18 cellular contexts compared by ENCODE assay signal in the genomic region with DNA sequence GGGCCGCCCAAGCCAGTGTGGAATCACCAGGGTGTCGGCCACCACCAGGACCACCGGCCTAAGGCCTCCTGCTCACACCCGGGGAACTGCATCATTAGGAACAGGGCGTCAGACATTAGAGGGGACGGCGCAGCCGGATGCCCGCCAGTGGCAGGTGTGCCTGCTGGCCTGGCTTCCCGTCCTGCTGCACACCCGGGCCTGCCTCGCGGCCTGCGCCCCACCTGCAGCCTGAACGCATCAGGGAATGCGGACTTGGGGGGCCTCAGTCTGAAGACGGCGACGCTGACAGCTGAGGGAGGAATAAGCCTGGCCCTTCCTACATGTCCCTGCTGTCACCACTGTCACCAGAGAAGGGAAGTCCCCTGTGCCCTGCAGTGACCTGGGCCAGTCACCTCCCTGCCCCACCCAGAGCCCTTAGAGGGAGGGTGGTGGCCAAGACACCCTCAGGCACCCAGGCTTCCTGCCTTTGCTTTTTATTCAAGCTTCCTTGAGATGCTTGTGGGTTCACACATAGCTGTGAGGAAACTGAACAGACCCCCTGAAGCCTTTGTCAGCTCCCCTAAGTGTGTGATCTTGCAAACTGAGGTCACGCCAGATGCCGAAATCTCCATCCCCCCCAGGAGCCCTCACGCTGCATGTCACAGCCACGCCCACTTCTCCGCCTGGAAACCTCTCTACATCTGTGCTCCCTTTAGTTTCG. TPM values are rescaled to one million over a fixed set of nuclear protein-coding genes. Genes with fewer than 3 reads are reported as not detected.
A peak's percentile ranks its signal among the peaks of the same experiment; 100 is the strongest.
DNase-seq lines count a peak whose midpoint lies in the region; ATAC-seq and TF ChIP-seq lines count a peak whose summit lies in the region.
"Had no signal": no experiment of that assay in that cellular context is flagged by ENCODE, and none has a peak within 500 bp of the region (broad histone marks: within the 10 kb centered on the region; RNA-seq: fewer than 3 reads in every experiment).

No MANE protein-coding gene starts in this region.

- ATAC-seq in Right ventricle myocardium inferior = no peak
- no peak for ATAC-seq in left cardiac atrium
- no peak for ATAC-seq in activated T-cell treated with anti-CD3 and anti-CD28 coated beads, Interleukin-2, amount 50 U/mL, for 4 hours
- peak; percentile 60 for ATAC-seq in stimulated activated effector memory CD8-positive, alpha-beta T cell treated with anti-CD3 and anti-CD28 coated beads, Interleukin-12 subunit alpha, Interleukin-12 subunit beta, amount 100 ng/mL, for 72 hours
- ATAC-seq in HG02981 (IDR thresholded peaks at IDR 0.05; ENCODE audit: unreplicated experiment) = no peak
- ATAC-seq: lower lobe of right lung had no signal

- no peaks in the 10 kb centered on the region for H3K27me3 Mint-ChIP-seq in activated T-cell treated with anti-CD3 and anti-CD28 coated beads, Interleukin-2, amount 50 U/mL, for 4 hours (ENCODE audit: low read depth)
- peaks cover 6% of the 10 kb centered on the region for H3K27me3 Mint-ChIP-seq in glutamatergic neuron (ENCODE audit: unreplicated experiment)
- H3K27me3 Mint-ChIP-seq: activated CD4-positive, alpha-beta memory T cell treated with anti-CD3 and anti-CD28 coated beads, Interleukin-2, amount 10 ng/mL, durations not matched to agents 7 days and 5 days had no signal

- intact Hi-C loops in Right ventricle myocardium inferior (cut with DNase I) (no loop called here), left cardiac atrium (cut with DNase I) (loop anchor here in 1 of 2 donors (5.0 kb wide), 1 partner anchor 38 kb away; a partner anchor contains a TSS), stomach (cut with DNase I; ENCODE audit: low total_unique reads) (loop anchor here (5.0 kb wide), 1 partner anchor 33 kb away; no protein-coding TSS in a partner anchor)

- peaks cover 13 to 23% (median 22%) of the 10 kb centered on the region in 4 donors for H3K36me3 ChIP-seq in stomach
- H3K36me3 ChIP-seq: HAP-1 had no signal

- no peak overlapping the region for H3K27ac ChIP-seq in stomach
- H3K27ac ChIP-seq: lower lobe of right lung, vagina, VCaP had no signal

- peaks cover 0 to 16% (median 0%) of the 10 kb centered on the region in 3 donors for H3K27me3 ChIP-seq in stomach
- H3K27me3 ChIP-seq: vagina had no signal

- no peak for TF ChIP-seq EP300 in stomach (IDR thresholded peaks at IDR 0.05)

- no peak for TF ChIP-seq CTCF in glutamatergic neuron (IDR thresholded peaks at IDR 0.05; ENCODE audit: partially characterized antibody, unreplicated experiment)
- no peak for TF ChIP-seq CTCF in stomach (IDR thresholded peaks at IDR 0.05)

- H3K27ac Mint-ChIP-seq in glutamatergic neuron (ENCODE audit: unreplicated experiment) = no peak overlapping the region
- H3K27ac Mint-ChIP-seq in stimulated activated effector memory CD8-positive, alpha-beta T cell treated with anti-CD3 and anti-CD28 coated beads, Interleukin-12 subunit alpha, Interleukin-12 subunit beta, amount 100 ng/mL, for 72 hours = no peak overlapping the region
- H3K27ac Mint-ChIP-seq: activated CD4-positive, alpha-beta memory T cell treated with anti-CD3 and anti-CD28 coated beads, Interleukin-2, amount 10 ng/mL, durations not matched to agents 7 days and 5 days; activated naive CD4-positive, alpha-beta T cell treated with anti-CD3 and anti-CD28 coated beads, Interleukin-2, amount 10 ng/mL, durations not matched to agents 7 days and 5 days had no signal

- no peaks in the 10 kb centered on the region for H3K36me3 Mint-ChIP-seq in activated T-cell treated with anti-CD3 and anti-CD28 coated beads, Interleukin-2, amount 50 U/mL, for 4 hours (ENCODE audit: insufficient read depth)
- no peaks in the 10 kb centered on the region for H3K36me3 Mint-ChIP-seq in glutamatergic neuron (ENCODE audit: unreplicated experiment)
- H3K36me3 Mint-ChIP-seq in stimulated activated effector memory CD8-positive, alpha-beta T cell treated with anti-CD3 and anti-CD28 coated beads, Interleukin-12 subunit alpha, Interleukin-12 subunit beta, amount 100 ng/mL, for 72 hours = no peaks in the 10 kb centered on the region
- H3K36me3 Mint-ChIP-seq: activated naive CD4-positive, alpha-beta T cell treated with anti-CD3 and anti-CD28 coated beads, Interleukin-2, amount 10 ng/mL, durations not matched to agents 7 days and 5 days had no signal

- peaks cover 11% of the 10 kb centered on the region for H3K4me1 Mint-ChIP-seq in activated T-cell treated with anti-CD3 and anti-CD28 coated beads, Interleukin-2, amount 50 U/mL, for 4 hours (ENCODE audit: low read depth)
- H3K4me1 Mint-ChIP-seq in glutamatergic neuron (ENCODE audit: low read depth, unreplicated experiment) = peaks cover 8% of the 10 kb centered on the region
- H3K4me1 Mint-ChIP-seq in stimulated activated effector memory CD8-positive, alpha-beta T cell treated with anti-CD3 and anti-CD28 coated beads, Interleukin-12 subunit alpha, Interleukin-12 subunit beta, amount 100 ng/mL, for 72 hours = peaks cover 20% of the 10 kb centered on the region

- peak overlapping the region; percentile 37 for H3K4me3 Mint-ChIP-seq in activated T-cell treated with anti-CD3 and anti-CD28 coated beads, Interleukin-2, amount 50 U/mL, for 4 hours
- H3K4me3 Mint-ChIP-seq in glutamatergic neuron (ENCODE audit: unreplicated experiment) = peak overlapping the region; percentile 9
- H3K4me3 Mint-ChIP-seq in stimulated activated effector memory CD8-positive, alpha-beta T cell treated with anti-CD3 and anti-CD28 coated beads, Interleukin-12 subunit alpha, Interleukin-12 subunit beta, amount 100 ng/mL, for 72 hours = peak overlapping the region; percentile 52
- H3K4me3 Mint-ChIP-seq: activated CD4-positive, alpha-beta memory T cell treated with anti-CD3 and anti-CD28 coated beads, Interleukin-2, amount 10 ng/mL, durations not matched to agents 7 days and 5 days; activated naive CD4-positive, alpha-beta T cell treated with anti-CD3 and anti-CD28 coated beads, Interleukin-2, amount 10 ng/mL, durations not matched to agents 7 days and 5 days; CD14-positive monocyte had no signal

- no peaks in the 10 kb centered on the region for H3K9me3 ChIP-seq in stomach
- H3K9me3 ChIP-seq: HAP-1, lower lobe of right lung, vagina had no signal

- WGBS in stomach, 5 donors = 90 to 95% (median 92%) methylated on average over 11 to 25 of the region's 25 CpGs

- no peak overlapping the region for H3K4me3 ChIP-seq in stomach
- H3K4me3 ChIP-seq: HAP-1, lower lobe of right lung, vagina had no signal

- peak; percentile 59 for DNase-seq in Right ventricle myocardium inferior (ENCODE audit: missing footprints)
- no peak for DNase-seq in left cardiac atrium
- no peak for DNase-seq in activated T-cell treated with anti-CD3 and anti-CD28 coated beads, Interleukin-2, amount 50 U/mL, for 4 hours
- DNase-seq in glutamatergic neuron = no peak
- no peak for DNase-seq in stimulated activated effector memory CD8-positive, alpha-beta T cell treated with anti-CD3 and anti-CD28 coated beads, Interleukin-12 subunit alpha, Interleukin-12 subunit beta, amount 100 ng/mL, for 72 hours (ENCODE audit: low spot score in 2 of 2)
- DNase-seq in stomach = no peak
- no peak for DNase-seq in H4 (ENCODE audit: low spot score)
- DNase-seq: activated CD4-positive, alpha-beta memory T cell treated with anti-CD3 and anti-CD28 coated beads, Interleukin-2, amount 10 ng/mL, durations not matched to agents 7 days and 5 days; activated naive CD4-positive, alpha-beta T cell treated with anti-CD3 and anti-CD28 coated beads, Interleukin-2, amount 10 ng/mL, durations not matched to agents 7 days and 5 days; dermis blood vessel endothelial cell; lower lobe of right lung; NCI-H1436 treated with DMSO at 0.1 percent for 48 hours; NCI-H82 had no signal

- no peaks in the 10 kb centered on the region for H3K9me3 Mint-ChIP-seq in activated T-cell treated with anti-CD3 and anti-CD28 coated beads, Interleukin-2, amount 50 U/mL, for 4 hours
- no peaks in the 10 kb centered on the region for H3K9me3 Mint-ChIP-seq in glutamatergic neuron (ENCODE audit: unreplicated experiment)
- no peaks in the 10 kb centered on the region for H3K9me3 Mint-ChIP-seq in stimulated activated effector memory CD8-positive, alpha-beta T cell treated with anti-CD3 and anti-CD28 coated beads, Interleukin-12 subunit alpha, Interleukin-12 subunit beta, amount 100 ng/mL, for 72 hours
- H3K9me3 Mint-ChIP-seq: activated CD4-positive, alpha-beta memory T cell treated with anti-CD3 and anti-CD28 coated beads, Interleukin-2, amount 10 ng/mL, durations not matched to agents 7 days and 5 days; activated naive CD4-positive, alpha-beta T cell treated with anti-CD3 and anti-CD28 coated beads, Interleukin-2, amount 10 ng/mL, durations not matched to agents 7 days and 5 days had no signal

- no peak for TF ChIP-seq POLR2A in stomach (IDR thresholded peaks at IDR 0.05)

- H3K4me1 ChIP-seq in stomach = peaks cover 39 to 59% (median 53%) of the 10 kb centered on the region in 4 donors

RNA-seq across cellular contexts. Expression of a gene that starts 3.2 kb away (rescaled TPM):
- total RNA-seq in Right ventricle myocardium inferior (3.8 TPM), left cardiac atrium (1 to 10 TPM; 5.1 to 5.6 TPM), glutamatergic neuron (ENCODE audit: unreplicated experiment) (26.2 TPM), stomach (100 to 1,000 TPM in 1 of 5 donors, 10 to 100 TPM in 1, 1 to 10 TPM in 3; 5.8 to 176 (median 8.8) TPM)
- total RNA-seq in activated T-cell treated with anti-CD3 and anti-CD28 coated beads, Interleukin-2, amount 50 U/mL, for 4 hours = 10 to 100 TPM; 11.2 to 21.5 (median 14.8) TPM
- polyA plus RNA-seq in stomach = 1 to 10 TPM; 3.8 to 6.6 (median 5.4) TPM
- total RNA-seq in H4 (2014; rRNA removed; shearing (Covaris generic)) = 5.1 and 5.7 TPM in 2 replicates

RNA-seq across cellular contexts. Expression of a gene that starts 16.6 kb away (rescaled TPM):
- total RNA-seq in Right ventricle myocardium inferior (8.6 TPM), left cardiac atrium (10 to 100 TPM; 15.4 to 18.7 TPM), glutamatergic neuron (ENCODE audit: unreplicated experiment) (20.3 TPM), stomach (100 to 1,000 TPM in 1 of 5 donors, 10 to 100 TPM in 3, 1 to 10 TPM in 1; 8.8 to 278 (median 92.4) TPM)
- 10 to 100 TPM; 13.5 to 18.3 (median 14.4) TPM for total RNA-seq in activated T-cell treated with anti-CD3 and anti-CD28 coated beads, Interleukin-2, amount 50 U/mL, for 4 hours
- 10 to 100 TPM; 10.8 to 21.9 (median 15.4) TPM for polyA plus RNA-seq in stomach
- total RNA-seq in H4 (2014; rRNA removed; shearing (Covaris generic)) = 3.0 and 5.3 TPM in 2 replicates

RNA-seq across cellular contexts. Expression of a gene that starts 23.0 kb away (rescaled TPM):
- total RNA-seq in Right ventricle myocardium inferior = not detected
- under 1 TPM in 1 of 2 donors, not detected in 1; 0.27 TPM for total RNA-seq in left cardiac atrium
- under 1 TPM in 1 of 3 donors, not detected in 2; 0.05 TPM for total RNA-seq in activated T-cell treated with anti-CD3 and anti-CD28 coated beads, Interleukin-2, amount 50 U/mL, for 4 hours
- total RNA-seq in glutamatergic neuron (ENCODE audit: unreplicated experiment) = 0.54 TPM
- 1 to 10 TPM in 2 of 5 donors, under 1 TPM in 1, not detected in 2; 0.18 to 5.8 (median 3.5) TPM for total RNA-seq in stomach
- polyA plus RNA-seq in stomach = 1 to 10 TPM in 1 of 3 donors, under 1 TPM in 1, not detected in 1; 0.68 to 8.9 TPM
- 0.10 TPM in 1 of 2 replicates, not detected in the other for total RNA-seq in H4 (2014; rRNA removed; shearing (Covaris generic))
- total RNA-seq: dermis blood vessel endothelial cell had no signal

RNA-seq across cellular contexts. Expression of a gene that starts 37.9 kb away (rescaled TPM):
- total RNA-seq in Right ventricle myocardium inferior (17.4 TPM), left cardiac atrium (10 to 100 TPM; 17.9 to 20.7 TPM), glutamatergic neuron (ENCODE audit: unreplicated experiment) (62.7 TPM), stomach (10 to 100 TPM in 4 of 5 donors, 1 to 10 TPM in 1; 7.3 to 82.8 (median 20.1) TPM)
- total RNA-seq in activated T-cell treated with anti-CD3 and anti-CD28 coated beads, Interleukin-2, amount 50 U/mL, for 4 hours = 10 to 100 TPM; 12.5 to 15.6 (median 14.7) TPM
- polyA plus RNA-seq in stomach = 10 to 100 TPM; 16.6 to 39.4 (median 18.9) TPM
- total RNA-seq in H4 (2014; rRNA removed; shearing (Covaris generic)) = 9.7 and 13.0 TPM in 2 replicates

RNA-seq across cellular contexts. Expression of a gene that starts 38.1 kb away (rescaled TPM):
- 29.3 TPM for total RNA-seq in Right ventricle myocardium inferior
- total RNA-seq in left cardiac atrium = 10 to 100 TPM; 38.1 to 43.2 TPM
- 100 to 1,000 TPM; 140 to 161 (median 148) TPM for total RNA-seq in activated T-cell treated with anti-CD3 and anti-CD28 coated beads, Interleukin-2, amount 50 U/mL, for 4 hours
- total RNA-seq in glutamatergic neuron (ENCODE audit: unreplicated experiment) = 123 TPM
- total RNA-seq in stomach = 100 to 1,000 TPM in 4 of 5 donors, 10 to 100 TPM in 1; 71.8 to 503 (median 194) TPM
- polyA plus RNA-seq in stomach = 100 to 1,000 TPM; 128 to 149 (median 133) TPM
- 49.5 and 73.0 TPM in 2 replicates for total RNA-seq in H4 (2014; rRNA removed; shearing (Covaris generic))
